21 cellular contexts compared by ENCODE assay signal in genomic region chr4:20831746-20832145, GRCh38.
"Had no signal": no experiment of that assay in that cellular context is flagged by ENCODE, and none has a peak within 500 bp of the region (broad histone marks: within the 10 kb centered on the region; RNA-seq: fewer than 3 reads in every experiment).

No MANE protein-coding gene starts in this region.

- H3K4me1 Mint-ChIP-seq: activated CD4-positive, alpha-beta memory T cell treated with anti-CD3 and anti-CD28 coated beads, Interleukin-2, amount 10 ng/mL, durations not matched to agents 7 days and 5 days; activated CD4-positive, alpha-beta T cell treated with anti-CD3 and anti-CD28 coated beads, Interleukin-2, amount 10 ng/mL, durations not matched to agents 24 days and 14 days; activated naive CD4-positive, alpha-beta T cell treated with anti-CD3 and anti-CD28 coated beads, Interleukin-2, amount 10 ng/mL, durations not matched to agents 7 days and 5 days; naive thymus-derived CD4-positive, alpha-beta T cell; neural crest cell; stimulated activated memory B cell treated with anti-CD40 and anti-IgM and Interleukin-4, amounts not matched to agents 10 μg/mL and 1 μg/mL and 100 μg/mL, for 72 hours had no signal

- H3K4me3 Mint-ChIP-seq: activated CD4-positive, alpha-beta memory T cell treated with anti-CD3 and anti-CD28 coated beads, Interleukin-2, amount 10 ng/mL, durations not matched to agents 7 days and 5 days; activated CD4-positive, alpha-beta T cell treated with anti-CD3 and anti-CD28 coated beads, Interleukin-2, amount 10 ng/mL, durations not matched to agents 24 days and 14 days; activated naive CD4-positive, alpha-beta T cell treated with anti-CD3 and anti-CD28 coated beads, Interleukin-2, amount 10 ng/mL, durations not matched to agents 7 days and 5 days; activated T-cell treated with anti-CD3 and anti-CD28 coated beads, Interleukin-2, amount 50 U/mL, for 72 hours; endodermal cell; naive thymus-derived CD4-positive, alpha-beta T cell; neural crest cell; stimulated activated memory B cell treated with anti-CD40 and anti-IgM and Interleukin-4, amounts not matched to agents 10 μg/mL and 1 μg/mL and 100 μg/mL, for 72 hours; T-helper 2 cell treated with Interferon-gamma antibody and Interleukin-4, amounts not matched to agents 5 μg/mL and 100 μg/mL, for 36 hours; type B pancreatic cell had no signal

- H3K9me3 Mint-ChIP-seq: activated CD4-positive, alpha-beta memory T cell treated with anti-CD3 and anti-CD28 coated beads, Interleukin-2, amount 10 ng/mL, durations not matched to agents 7 days and 5 days; activated CD4-positive, alpha-beta T cell treated with anti-CD3 and anti-CD28 coated beads, Interleukin-2, amount 10 ng/mL, durations not matched to agents 24 days and 14 days; activated naive CD4-positive, alpha-beta T cell treated with anti-CD3 and anti-CD28 coated beads, Interleukin-2, amount 10 ng/mL, durations not matched to agents 7 days and 5 days; endodermal cell; neural crest cell; stimulated activated memory B cell treated with anti-CD40 and anti-IgM and Interleukin-4, amounts not matched to agents 10 μg/mL and 1 μg/mL and 100 μg/mL, for 72 hours; type B pancreatic cell had no signal

- H3K4me1 ChIP-seq: esophagus squamous epithelium, testis, vagina had no signal

- H3K36me3 Mint-ChIP-seq: activated naive CD4-positive, alpha-beta T cell treated with anti-CD3 and anti-CD28 coated beads, Interleukin-2, amount 10 ng/mL, durations not matched to agents 7 days and 5 days; naive thymus-derived CD4-positive, alpha-beta T cell; stimulated activated memory B cell treated with anti-CD40 and anti-IgM and Interleukin-4, amounts not matched to agents 10 μg/mL and 1 μg/mL and 100 μg/mL, for 72 hours; type B pancreatic cell had no signal

- H3K27ac Mint-ChIP-seq: activated CD4-positive, alpha-beta memory T cell treated with anti-CD3 and anti-CD28 coated beads, Interleukin-2, amount 10 ng/mL, durations not matched to agents 7 days and 5 days; activated CD4-positive, alpha-beta T cell treated with anti-CD3 and anti-CD28 coated beads, Interleukin-2, amount 10 ng/mL, durations not matched to agents 24 days and 14 days; activated naive CD4-positive, alpha-beta T cell treated with anti-CD3 and anti-CD28 coated beads, Interleukin-2, amount 10 ng/mL, durations not matched to agents 7 days and 5 days; activated T-cell treated with anti-CD3 and anti-CD28 coated beads, Interleukin-2, amount 50 U/mL, for 72 hours; endodermal cell; naive thymus-derived CD4-positive, alpha-beta T cell; stimulated activated memory B cell treated with anti-CD40 and anti-IgM and Interleukin-4, amounts not matched to agents 10 μg/mL and 1 μg/mL and 100 μg/mL, for 72 hours; T-helper 2 cell treated with Interferon-gamma antibody and Interleukin-4, amounts not matched to agents 5 μg/mL and 100 μg/mL, for 36 hours; type B pancreatic cell had no signal

- H3K36me3 ChIP-seq: esophagus squamous epithelium, vagina had no signal

- H3K9me3 ChIP-seq: esophagus squamous epithelium, testis, vagina had no signal

- DNase-seq: activated CD4-positive, alpha-beta memory T cell treated with anti-CD3 and anti-CD28 coated beads, Interleukin-2, amount 10 ng/mL, durations not matched to agents 7 days and 5 days; activated CD4-positive, alpha-beta T cell treated with anti-CD3 and anti-CD28 coated beads, Interleukin-2, amount 10 ng/mL, durations not matched to agents 24 days and 14 days; activated effector memory CD4-positive, alpha-beta T cell treated with Interleukin-2 at 50 U/mL for 16 hours; activated naive CD4-positive, alpha-beta T cell treated with anti-CD3 and anti-CD28 coated beads, Interleukin-2, amount 10 ng/mL, durations not matched to agents 7 days and 5 days; activated T-cell treated with anti-CD3 and anti-CD28 coated beads, Interleukin-2, amount 50 U/mL, for 72 hours; amygdala; central memory CD4-positive, alpha-beta T cell; endodermal cell; esophagus squamous epithelium; naive thymus-derived CD4-positive, alpha-beta T cell; occipital lobe; stimulated activated CD4-positive, alpha-beta T cell treated with anti-CD3 and anti-CD28 coated beads, Interleukin-15, amount 100 ng/mL, for 24 hours; testis had no signal

- H3K27me3 ChIP-seq: esophagus squamous epithelium, testis, vagina had no signal

- H3K27ac ChIP-seq: esophagus squamous epithelium, testis, vagina, VCaP had no signal

- H3K27me3 Mint-ChIP-seq: activated CD4-positive, alpha-beta memory T cell treated with anti-CD3 and anti-CD28 coated beads, Interleukin-2, amount 10 ng/mL, durations not matched to agents 7 days and 5 days; activated CD4-positive, alpha-beta T cell treated with anti-CD3 and anti-CD28 coated beads, Interleukin-2, amount 10 ng/mL, durations not matched to agents 24 days and 14 days; activated naive CD4-positive, alpha-beta T cell treated with anti-CD3 and anti-CD28 coated beads, Interleukin-2, amount 10 ng/mL, durations not matched to agents 7 days and 5 days; naive thymus-derived CD4-positive, alpha-beta T cell; stimulated activated memory B cell treated with anti-CD40 and anti-IgM and Interleukin-4, amounts not matched to agents 10 μg/mL and 1 μg/mL and 100 μg/mL, for 72 hours; type B pancreatic cell had no signal

- H3K4me3 ChIP-seq: esophagus squamous epithelium, lung, smooth muscle cell, testis, vagina had no signal
